Comparison of ENCODE assay signal across 8 cellular contexts in the genomic region with DNA sequence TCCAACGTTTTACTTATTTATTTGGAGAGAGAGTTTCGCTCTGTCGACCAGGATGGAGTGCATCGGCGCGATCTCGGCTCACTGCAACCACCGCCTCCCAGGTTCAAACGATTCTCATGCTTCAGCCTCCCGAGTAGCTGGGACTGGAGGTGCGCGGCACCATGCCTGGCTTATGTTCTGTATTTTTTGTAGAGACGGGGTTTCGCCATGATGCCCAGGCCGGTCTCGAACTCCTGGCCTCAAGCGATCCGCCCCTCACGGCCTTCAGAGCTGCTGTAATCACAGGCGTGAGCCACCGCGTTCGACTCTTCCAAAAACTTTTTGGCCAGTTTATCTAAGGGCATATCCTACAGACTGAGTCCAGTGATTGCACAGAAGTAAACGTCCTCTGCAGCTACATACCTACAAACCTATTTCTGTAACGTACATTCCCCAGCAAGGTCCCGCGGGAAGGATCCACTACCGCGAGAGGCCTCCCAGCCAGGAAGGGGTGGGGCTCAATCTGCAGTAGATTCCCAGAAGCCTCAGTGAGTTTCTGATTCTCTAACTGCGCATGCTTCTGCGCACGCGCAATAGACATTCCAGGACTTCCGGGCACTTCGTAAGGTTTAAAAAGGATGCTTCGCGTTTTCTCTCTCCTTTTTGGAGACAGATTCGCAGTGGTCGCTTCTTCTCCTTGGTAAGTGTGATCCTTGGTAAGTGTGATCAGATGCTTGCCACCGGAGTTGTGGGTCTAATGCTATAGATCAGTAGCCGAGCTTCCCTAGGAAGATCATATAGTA. TPM values are rescaled to one million over a fixed set of nuclear protein-coding genes. Genes with fewer than 3 reads are reported as not detected.
DNase-seq lines count a peak whose midpoint lies in the region; ATAC-seq and TF ChIP-seq lines count a peak whose summit lies in the region.

A gene with protein sequence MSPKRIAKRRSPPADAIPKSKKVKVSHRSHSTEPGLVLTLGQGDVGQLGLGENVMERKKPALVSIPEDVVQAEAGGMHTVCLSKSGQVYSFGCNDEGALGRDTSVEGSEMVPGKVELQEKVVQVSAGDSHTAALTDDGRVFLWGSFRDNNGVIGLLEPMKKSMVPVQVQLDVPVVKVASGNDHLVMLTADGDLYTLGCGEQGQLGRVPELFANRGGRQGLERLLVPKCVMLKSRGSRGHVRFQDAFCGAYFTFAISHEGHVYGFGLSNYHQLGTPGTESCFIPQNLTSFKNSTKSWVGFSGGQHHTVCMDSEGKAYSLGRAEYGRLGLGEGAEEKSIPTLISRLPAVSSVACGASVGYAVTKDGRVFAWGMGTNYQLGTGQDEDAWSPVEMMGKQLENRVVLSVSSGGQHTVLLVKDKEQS (plus strand): TSS at position 638 of the 782 bp plus-strand sequence. CDS start 23,824 bp downstream, outside the sequence.

- peak within 1 kb of the TSS; percentile 99 for H3K27ac Mint-ChIP-seq in activated CD8-positive, alpha-beta memory T cell treated with anti-CD3 and anti-CD28 coated beads, Interleukin-2, amount 10 ng/mL, durations not matched to agents 7 days and 5 days
- H3K27ac Mint-ChIP-seq in endodermal cell: peak within 1 kb of the TSS; percentile 98

- peaks cover 49% of the 10 kb centered on the region for H3K36me3 Mint-ChIP-seq in activated CD8-positive, alpha-beta memory T cell treated with anti-CD3 and anti-CD28 coated beads, Interleukin-2, amount 10 ng/mL, durations not matched to agents 7 days and 5 days
- H3K36me3 Mint-ChIP-seq in endodermal cell (ENCODE audit: low read depth): peaks cover 48% of the 10 kb centered on the region

- H3K36me3 ChIP-seq in NT2/D1 (ENCODE audit: insufficient read depth, insufficient read length, low read length) (peaks cover 51% of the 10 kb centered on the region), endodermal cell (ENCODE audit: control insufficient read depth, insufficient read depth, low read length) (peaks cover 44% of the 10 kb centered on the region)

- TF ChIP-seq CTCF in endodermal cell (conservative IDR thresholded peaks at IDR 0.05): no peak

- WGBS in endodermal cell (ENCODE audit: insufficient coverage in 1 of 2, insufficient read length in 1 of 2), 2 experiments: 5 to 6% methylated on average over 34 to 39 of the region's 41 CpGs

- peak; percentile 100 for DNase-seq in COLO829 (ENCODE audit: low spot score)
- peak in 75 of 76 experiments; percentile 36 to 97 (median 93) for DNase-seq in HUDEP-2 (lab: John Stamatoyannopoulos, UW; ENCODE audit: unreplicated experiment in 76 of 76)
- DNase-seq in NT2/D1 (ENCODE audit: low read depth, low spot score): peak; percentile 99
- peak; percentile 99 for DNase-seq in activated CD8-positive, alpha-beta memory T cell treated with anti-CD3 and anti-CD28 coated beads, Interleukin-2, amount 10 ng/mL, durations not matched to agents 7 days and 5 days
- peak; percentile 98 for DNase-seq in endodermal cell
- peak; percentile 97 for DNase-seq in mesenteric fat pad (ENCODE audit: low spot score)
- peak; percentile 80 for DNase-seq in stimulated activated CD8-positive, alpha-beta memory T cell treated with anti-CD3 and anti-CD28 coated beads, Interleukin-15, amount 100 ng/mL, for 24 hours (ENCODE audit: low read depth)

- H3K27ac ChIP-seq in endodermal cell (ENCODE audit: low read depth, low read length): peak within 1 kb of the TSS; percentile 84

- ATAC-seq in GM21367 (IDR thresholded peaks at IDR 0.05; ENCODE audit: unreplicated experiment): peak; percentile 69
- ATAC-seq in activated CD8-positive, alpha-beta memory T cell treated with anti-CD3 and anti-CD28 coated beads, Interleukin-2, amount 10 ng/mL, durations not matched to agents 7 days and 5 days: peak; percentile 87

- H3K9me3 ChIP-seq in NT2/D1 (ENCODE audit: insufficient read depth, low read length) (no peaks in the 10 kb centered on the region), endodermal cell (ENCODE audit: control insufficient read depth, low read length) (no peaks in the 10 kb centered on the region)

- H3K9ac ChIP-seq in NT2/D1 (ENCODE audit: insufficient read length, low read depth): peak within 1 kb of the TSS; percentile 95
- H3K9ac ChIP-seq in endodermal cell (ENCODE audit: extremely low read depth, low read length, poor library complexity, severe bottlenecking): peak within 1 kb of the TSS; percentile 99

- peak within 1 kb of the TSS; percentile 98 for H3K4me3 Mint-ChIP-seq in activated CD8-positive, alpha-beta memory T cell treated with anti-CD3 and anti-CD28 coated beads, Interleukin-2, amount 10 ng/mL, durations not matched to agents 7 days and 5 days
- peak within 1 kb of the TSS; percentile 99 for H3K4me3 Mint-ChIP-seq in endodermal cell

- peaks cover 2% of the 10 kb centered on the region for H3K27me3 Mint-ChIP-seq in activated CD8-positive, alpha-beta memory T cell treated with anti-CD3 and anti-CD28 coated beads, Interleukin-2, amount 10 ng/mL, durations not matched to agents 7 days and 5 days
- H3K27me3 Mint-ChIP-seq in endodermal cell (ENCODE audit: insufficient read depth): no peaks in the 10 kb centered on the region

- no peaks in the 10 kb centered on the region for H3K9me3 Mint-ChIP-seq in activated CD8-positive, alpha-beta memory T cell treated with anti-CD3 and anti-CD28 coated beads, Interleukin-2, amount 10 ng/mL, durations not matched to agents 7 days and 5 days (ENCODE audit: low read depth)
- H3K9me3 Mint-ChIP-seq in endodermal cell: peaks cover 2% of the 10 kb centered on the region

- no peaks in the 10 kb centered on the region for H3K4me1 ChIP-seq in NT2/D1 (ENCODE audit: insufficient read depth, insufficient read length)
- H3K4me1 ChIP-seq in endodermal cell (ENCODE audit: control insufficient read depth, insufficient read depth, low read length): no peaks in the 10 kb centered on the region

- CTCF ChIA-PET in activated CD8-positive, alpha-beta memory T cell treated with anti-CD3 and anti-CD28 coated beads, Interleukin-2, amount 10 ng/mL, durations not matched to agents 7 days and 5 days (lab: Charles Lee): interaction anchor here (0.5 to 1.3 kb wide), 6 partner anchors 9 to 372 kb away, joined by 3 to 5 read pairs (median 4); no protein-coding TSS in a partner anchor

- H3K27me3 ChIP-seq in NT2/D1 (ENCODE audit: insufficient read depth, insufficient read length) (no peaks in the 10 kb centered on the region), endodermal cell (ENCODE audit: control insufficient read depth, insufficient read depth, low read length, poor library complexity, severe bottlenecking) (no peaks in the 10 kb centered on the region)

- H3K4me1 Mint-ChIP-seq in activated CD8-positive, alpha-beta memory T cell treated with anti-CD3 and anti-CD28 coated beads, Interleukin-2, amount 10 ng/mL, durations not matched to agents 7 days and 5 days: peaks cover 39% of the 10 kb centered on the region
- H3K4me1 Mint-ChIP-seq in endodermal cell: peaks cover 19% of the 10 kb centered on the region

- H3K4me3 ChIP-seq in NT2/D1 (ENCODE audit: insufficient read length, low read depth) (peak within 1 kb of the TSS; percentile 85), endodermal cell (ENCODE audit: low read length) (peak within 1 kb of the TSS; percentile 93)

RNA-seq across cellular contexts. Expression of the gene that starts here (rescaled TPM):
- 10 to 100 TPM; 61.4 to 77.6 TPM for total RNA-seq in activated CD8-positive, alpha-beta memory T cell treated with anti-CD3 and anti-CD28 coated beads, Interleukin-2, amount 10 ng/mL, durations not matched to agents 7 days and 5 days
- total RNA-seq in endodermal cell (10 to 100 TPM; 55.4 to 65.3 TPM), mesenteric fat pad (18.6 TPM)
- 48.1 TPM for polyA plus RNA-seq in endodermal cell (2013, experiment 1 of 2)
- polyA plus RNA-seq in endodermal cell (2013, experiment 2 of 2): 45.8 TPM

Comparison
In these comparisons a context has a peak if more than half of its experiments do, and no peak if none do; other contexts are left out.
1. Peak in every context shown above with its lines: DNase-seq, ATAC-seq, H3K4me3 ChIP-seq and H3K27ac ChIP-seq.